ENCODE assay signal across 12 cellular contexts in the genomic region with DNA sequence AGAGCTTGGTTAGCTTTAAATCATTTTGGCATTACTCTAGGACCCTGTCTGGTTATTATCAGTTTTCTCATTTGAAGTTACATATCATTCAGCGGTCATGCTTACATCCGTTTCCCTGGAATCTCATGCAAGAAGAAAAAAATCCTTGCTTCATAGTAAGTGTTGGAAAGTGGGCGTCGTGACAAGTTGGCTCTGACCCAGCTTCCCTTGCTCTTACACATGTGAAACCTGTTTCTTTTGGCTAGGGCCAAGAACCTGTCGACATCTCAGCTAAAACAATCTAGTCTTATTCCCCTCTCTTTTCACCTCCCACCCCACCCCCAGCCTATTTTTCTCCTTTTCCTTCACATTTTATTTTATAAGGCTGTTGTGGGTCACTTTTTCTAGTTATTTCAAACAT. TPM values are rescaled to one million over a fixed set of nuclear protein-coding genes. Genes with fewer than 3 reads are reported as not detected.
DNase-seq lines count a peak whose midpoint lies in the region; ATAC-seq, FAIRE-seq and TF ChIP-seq lines count a peak whose summit lies in the region.
"Had no signal": no experiment of that assay in that cellular context is flagged by ENCODE, and none has a peak within 500 bp of the region (broad histone marks: within the 10 kb centered on the region; RNA-seq: fewer than 3 reads in every experiment).

No MANE protein-coding gene starts in this region.

- H3K9me3 Mint-ChIP-seq in CD8-positive, alpha-beta T cell, result no peaks in the 10 kb centered on the region
- H3K9me3 Mint-ChIP-seq: natural killer cell had no signal

- peak overlapping the region; percentile 3; the same call in 1 of the 2 replicates for H3K27ac ChIP-seq in SK-N-MC
- H3K27ac ChIP-seq in left lung, result no peak overlapping the region
- no peak overlapping the region for H3K27ac ChIP-seq in thoracic aorta
- no peak overlapping the region for H3K27ac ChIP-seq in CD8-positive, alpha-beta T cell (ENCODE audit: low read depth, low read length)
- H3K27ac ChIP-seq: Peyer's patch had no signal

- no peak overlapping the region for H3K27ac Mint-ChIP-seq in CD8-positive, alpha-beta T cell
- H3K27ac Mint-ChIP-seq: natural killer cell had no signal

- no peaks in the 10 kb centered on the region for H3K27me3 ChIP-seq in left lung
- no peaks in the 10 kb centered on the region for H3K27me3 ChIP-seq in thoracic aorta (replicated peaks; ENCODE audit: insufficient read depth)
- no peaks in the 10 kb centered on the region for H3K27me3 ChIP-seq in CD8-positive, alpha-beta T cell (ENCODE audit: insufficient read depth, low read length)
- H3K27me3 ChIP-seq: Peyer's patch had no signal

- no peak overlapping the region for H3K4me3 Mint-ChIP-seq in CD8-positive, alpha-beta T cell
- H3K4me3 Mint-ChIP-seq: natural killer cell had no signal

- H3K36me3 Mint-ChIP-seq in CD8-positive, alpha-beta T cell, result no peaks in the 10 kb centered on the region
- H3K36me3 Mint-ChIP-seq: natural killer cell had no signal

- ATAC-seq in left lung, result peak; percentile 62
- peak; percentile 56 for ATAC-seq in thoracic aorta (ENCODE audit: insufficient number of reproducible peaks, low FRiP score, low read depth)
- no peak for ATAC-seq in CD8-positive, alpha-beta T cell
- ATAC-seq: natural killer cell had no signal

- H3K9me3 ChIP-seq in SK-N-MC (ENCODE audit: low read depth, low read length) (no peaks in the 10 kb centered on the region), left lung (no peaks in the 10 kb centered on the region), thoracic aorta (no peaks in the 10 kb centered on the region)
- H3K9me3 ChIP-seq in CD8-positive, alpha-beta T cell (ENCODE audit: low read length), result no peaks in the 10 kb centered on the region
- H3K9me3 ChIP-seq: Peyer's patch had no signal

- FAIRE-seq in D721Med (lab: Jason Lieb, UNC), result no peak

- intact Hi-C loops in left lung (cut with DNase I), result no loop called here
- intact Hi-C loops in CD8-positive, alpha-beta T cell (cut with DNase I, micrococcal nuclease), result no loop called here

- H3K4me1 ChIP-seq in left lung, result peaks cover 0 to 37% of the 10 kb centered on the region in 2 donors
- H3K4me1 ChIP-seq in thoracic aorta (ENCODE audit: control insufficient read depth in 1 of 2, low read depth in 2 of 2), result peaks cover 9 to 27% of the 10 kb centered on the region in 2 donors
- H3K4me1 ChIP-seq in CD8-positive, alpha-beta T cell (ENCODE audit: insufficient read depth, low read length), result no peaks in the 10 kb centered on the region

- H3K4me3 ChIP-seq in SK-N-MC (no peak overlapping the region), left lung (no peak overlapping the region), thoracic aorta (no peak overlapping the region)
- H3K4me3 ChIP-seq in CD8-positive, alpha-beta T cell (ENCODE audit: low read depth, low read length), result no peak overlapping the region
- H3K4me3 ChIP-seq: Peyer's patch had no signal

- peaks cover 2% of the 10 kb centered on the region for H3K4me1 Mint-ChIP-seq in CD8-positive, alpha-beta T cell (ENCODE audit: low read depth)

- no peak overlapping the region for H3K9ac ChIP-seq in SK-N-MC (ENCODE audit: insufficient read length)

- H3K36me3 ChIP-seq in SK-N-MC (ENCODE audit: insufficient read depth, low read length), result no peaks in the 10 kb centered on the region
- H3K36me3 ChIP-seq in left lung, result no peaks in the 10 kb centered on the region
- no peaks in the 10 kb centered on the region for H3K36me3 ChIP-seq in thoracic aorta
- H3K36me3 ChIP-seq in CD8-positive, alpha-beta T cell (ENCODE audit: insufficient read depth, low read length), result no peaks in the 10 kb centered on the region
- H3K36me3 ChIP-seq: Peyer's patch had no signal

- no peaks in the 10 kb centered on the region for H3K27me3 Mint-ChIP-seq in CD8-positive, alpha-beta T cell (ENCODE audit: low read depth)

- CTCF ChIA-PET in CD8-positive, alpha-beta T cell (lab: Charles Lee), result interaction anchor here (0.6 to 1.0 kb wide), 2 partner anchors 32 to 53 kb away, joined by 3 to 4 read pairs; no protein-coding TSS in a partner anchor

- TF ChIP-seq CTCF in left lung (IDR thresholded peaks at IDR 0.05), result no peak
- TF ChIP-seq CTCF in thoracic aorta (IDR thresholded peaks at IDR 0.05), result no peak
- no peak for TF ChIP-seq CTCF in D721Med (IDR thresholded peaks at IDR 0.05; ENCODE audit: insufficient read depth, missing control alignments)
- TF ChIP-seq CTCF in CD8-positive, alpha-beta T cell (IDR thresholded peaks at IDR 0.05), result no peak

- DNase-seq in SK-N-MC (ENCODE audit: low read depth, low spot score), result no peak
- peak; percentile 71 to 93 for DNase-seq in dermis microvascular lymphatic vessel endothelial cell (ENCODE audit: low read depth in 2 of 2)
- DNase-seq in left lung, result peak in 1 of 2 donors; percentile 48
- DNase-seq in thoracic aorta (ENCODE audit: low spot score), result peak; percentile 64
- no peak for DNase-seq in D721Med (ENCODE audit: insufficient read length, low spot score)
- no peak for DNase-seq in foreskin melanocyte
- no peak for DNase-seq in CD8-positive, alpha-beta T cell
- DNase-seq: activated CD4-positive, CD25-positive, alpha-beta regulatory T cell; natural killer cell; NCI-H146; Peyer's patch; stimulated activated CD4-positive, alpha-beta T cell treated with anti-CD3 and anti-CD28 coated beads, Interleukin-2, amount 100 ng/mL, for 48 hours had no signal

- POLR2A ChIA-PET in CD8-positive, alpha-beta T cell (lab: Charles Lee), result interaction anchor here (1.5 kb wide), 1 partner anchor 9 kb away, joined by 3 read pairs; no protein-coding TSS in a partner anchor

RNA-seq across cellular contexts. Expression of gene ANKS1A, which starts 45.5 kb away (rescaled TPM):
- total RNA-seq in dermis microvascular lymphatic vessel endothelial cell (20.0 and 30.2 TPM in 2 replicates), left lung (10 to 100 TPM; 28.7 to 45.4 TPM), thoracic aorta (10 to 100 TPM; 37.9 to 55.4 TPM)
- total RNA-seq in CD8-positive, alpha-beta T cell, result 1 to 10 TPM; 5.8 to 6.1 TPM

RNA-seq across cellular contexts. Expression of gene TAF11, which starts 46.7 kb away (rescaled TPM):
- total RNA-seq in dermis microvascular lymphatic vessel endothelial cell (26.8 and 27.3 TPM in 2 replicates), left lung (10 to 100 TPM; 22.6 to 23.9 TPM), thoracic aorta (10 to 100 TPM; 15.8 to 33.2 TPM)
- 10 to 100 TPM; 40.0 to 40.6 TPM for total RNA-seq in CD8-positive, alpha-beta T cell

Comparison
In these comparisons a context has a peak if more than half of its experiments do, and no peak if none do; other contexts are left out.
1. DNase-seq: peak in dermis microvascular lymphatic vessel endothelial cell (2 of 2) and thoracic aorta (single experiment); none in SK-N-MC (single experiment), D721Med (single experiment), foreskin melanocyte (single experiment) and CD8-positive, alpha-beta T cell (0 of 7).